ENCODE assay signal across 8 cellular contexts in genomic region chr11:46238967-46239800, GRCh38. TPM values are rescaled to one million over a fixed set of nuclear protein-coding genes. Genes with fewer than 3 reads are reported as not detected.
DNase-seq lines count a peak whose midpoint lies in the region; ATAC-seq, FAIRE-seq and TF ChIP-seq lines count a peak whose summit lies in the region.

No MANE protein-coding gene starts in this region.

- H3K9me3 ChIP-seq in right cardiac atrium (ENCODE audit: control insufficient read depth, low read length): no peaks in the 10 kb centered on the region

- TF ChIP-seq CTCF in GM06990 (IDR thresholded peaks at IDR 0.05; ENCODE audit: insufficient read depth, low read length, poor library complexity, severe bottlenecking): peak; percentile 79
- peak; percentile 99 for TF ChIP-seq CTCF in HFF-Myc (IDR thresholded peaks at IDR 0.05; ENCODE audit: low read depth, low read length, missing control alignments)

- peak overlapping the region; percentile 93 for H3K27ac ChIP-seq in right cardiac atrium (ENCODE audit: low read length)

- no peak for FAIRE-seq in urothelium cell line (lab: Jason Lieb, UNC)

- no peaks in the 10 kb centered on the region for H3K36me3 ChIP-seq in GM06990 (ENCODE audit: control insufficient read depth, insufficient read depth, low read length)

- H3K4me1 ChIP-seq in right cardiac atrium (ENCODE audit: control insufficient read depth, insufficient read depth, low read length): peaks cover 8% of the 10 kb centered on the region

- 9% methylated on average over 46 of the region's 46 CpGs for WGBS in right cardiac atrium

- H3K4me3 ChIP-seq in GM06990 (replicated peaks; ENCODE audit: low read depth, low read length): peak overlapping the region; percentile 31; the same call in 1 of the 2 replicates
- H3K4me3 ChIP-seq in HFF-Myc (replicated peaks; ENCODE audit: low read depth, low read length): peak overlapping the region; percentile 59
- peak overlapping the region; percentile 41 for H3K4me3 ChIP-seq in right cardiac atrium (ENCODE audit: low read length)

- DNase-seq in GM06990 (ENCODE audit: extremely low read depth, insufficient read length) (peak; percentile 85), HFF-Myc (ENCODE audit: extremely low read depth, low read depth) (no peak), NCI-H1092 treated with DMSO at 0.1 percent for 48 hours (lab: John Stamatoyannopoulos, UW) (peak; percentile 74), T-helper 2 cell (peak; percentile 62 to 77 (median 68)), anterior cingulate cortex (lab: John Stamatoyannopoulos, UW) (peak in 56 of 58 donors; percentile 39 to 87 (median 70)), right cardiac atrium (peak; percentile 86 to 96 (median 95)), putamen (ENCODE audit: low spot score) (peak; percentile 68), urothelium cell line (ENCODE audit: low spot score) (peak; percentile 89)

- intact Hi-C loops in right cardiac atrium (cut with DNase I): loop anchor here in 3 of 4 donors (2.0 to 5.0 kb wide), 3 partner anchors 68 to 118 kb away; partner anchors contain the start of gene PHF21A (in 1 of the 3)

- H3K27me3 ChIP-seq in GM06990 (replicated peaks; ENCODE audit: control insufficient read depth, insufficient read depth, low read length): no peaks in the 10 kb centered on the region
- no peaks in the 10 kb centered on the region for H3K27me3 ChIP-seq in right cardiac atrium (ENCODE audit: control insufficient read depth, insufficient read depth)

- peak; percentile 87 to 89 for ATAC-seq in right cardiac atrium

RNA-seq across cellular contexts. Expression of gene CREB3L1, which starts 38.3 kb away (rescaled TPM):
- total RNA-seq in right cardiac atrium: 10 to 100 TPM in 3 of 4 donors, 1 to 10 TPM in 1; 9.7 to 18.8 (median 15.3) TPM
- polyA plus RNA-seq in right cardiac atrium: 15.2 TPM
